ENCODE assay signal across 28 cellular contexts in genomic region chr11:12470236-12470635, GRCh38.
DNase-seq lines count a peak whose midpoint lies in the region; ATAC-seq and TF ChIP-seq lines count a peak whose summit lies in the region.
"Had no signal": no experiment of that assay in that cellular context is flagged by ENCODE, and none has a peak within 500 bp of the region (broad histone marks: within the 10 kb centered on the region; RNA-seq: fewer than 3 reads in every experiment).

No MANE protein-coding gene starts in this region.

- H3K4me3 ChIP-seq in left ventricle myocardium inferior: no peak overlapping the region
- H3K4me3 ChIP-seq in prostate gland: no peak overlapping the region
- H3K4me3 ChIP-seq in tibial artery: no peak overlapping the region
- H3K4me3 ChIP-seq in osteoblast (ENCODE audit: insufficient read depth, low read length): no peak overlapping the region
- H3K4me3 ChIP-seq: GM12878, HAP-1, PC-9 had no signal

- WGBS in prostate gland: 83% methylated on average over 2 of the region's 2 CpGs

- intact Hi-C loops in left ventricle myocardium inferior (cut with micrococcal nuclease): no loop called here
- intact Hi-C loops in left ventricle myocardium superior (cut with micrococcal nuclease): no loop called here
- intact Hi-C loops in prostate gland (cut with DNase I): no loop called here
- intact Hi-C loops in tibial artery (cut with DNase I; ENCODE audit: low total_unique reads): no loop called here

- H3K36me3 ChIP-seq in left ventricle myocardium inferior (peaks cover 15% of the 10 kb centered on the region), prostate gland (no peaks in the 10 kb centered on the region), tibial artery (peaks cover 12 to 17% (median 15%) of the 10 kb centered on the region in 3 donors), osteoblast (ENCODE audit: insufficient read depth, low read length) (peaks cover 17% of the 10 kb centered on the region)
- H3K36me3 ChIP-seq: HAP-1 had no signal

- peak overlapping the region; percentile 51 for H3K27ac ChIP-seq in left ventricle myocardium inferior (replicated peaks)
- H3K27ac ChIP-seq in prostate gland: peak overlapping the region; percentile 22 to 50
- H3K27ac ChIP-seq in tibial artery: peak overlapping the region; percentile 8 to 70
- H3K27ac ChIP-seq in osteoblast (ENCODE audit: low read depth, low read length): no peak overlapping the region
- H3K27ac ChIP-seq: 22Rv1, C4-2B, PC-9 had no signal

- DNase-seq in left ventricle myocardium inferior (no peak), left ventricle myocardium superior (no peak), prostate gland (ENCODE audit: low spot score) (no peak), tibial artery (no peak), osteoblast (ENCODE audit: insufficient read length, low spot score, missing footprints) (no peak), OCI-M1 (lab: John Stamatoyannopoulos, UW) (no peak)
- DNase-seq: Caco-2; CD8-positive, alpha-beta T cell; EL; GDM1; GOT3; HFFc6; KBM-7; MV-4-11; NCI-H1105; NCI-H146; NCI-H1930; NCI-H2107; NCI-H446; NCI-H524 treated with DMSO at 0.1 percent for 48 hours; NCI-H82; NK-92 treated with Interleukin-12 subunit alpha and Interleukin-12 subunit beta, amount 100 ng/mL, for 24 hours; PC-9 had no signal

- peaks cover 54% of the 10 kb centered on the region for H4K20me1 ChIP-seq in osteoblast (ENCODE audit: insufficient read depth, low read length)

- H3K27me3 ChIP-seq in left ventricle myocardium inferior (ENCODE audit: low read depth) (no peaks in the 10 kb centered on the region), prostate gland (replicated peaks; ENCODE audit: insufficient read depth) (no peaks in the 10 kb centered on the region), tibial artery (no peaks in the 10 kb centered on the region), osteoblast (ENCODE audit: insufficient read depth, low read length) (no peaks in the 10 kb centered on the region)

- TF ChIP-seq CTCF in left ventricle myocardium inferior (IDR thresholded peaks at IDR 0.05; ENCODE audit: borderline replicate concordance): no peak
- TF ChIP-seq CTCF in prostate gland (IDR thresholded peaks at IDR 0.05): no peak
- TF ChIP-seq CTCF in tibial artery (IDR thresholded peaks at IDR 0.05): no peak
- no peak for TF ChIP-seq CTCF in osteoblast (IDR thresholded peaks at IDR 0.05; ENCODE audit: extremely low read depth, low read depth, low read length)

- peaks cover 91% of the 10 kb centered on the region for H3K79me2 ChIP-seq in osteoblast (ENCODE audit: insufficient read depth, low read length)

- no peak for ATAC-seq in left ventricle myocardium superior
- ATAC-seq in GM19328 (IDR thresholded peaks at IDR 0.05; ENCODE audit: unreplicated experiment): no peak
- ATAC-seq: CD8-positive, alpha-beta T cell; GM12878 had no signal

- H3K9me3 ChIP-seq in left ventricle myocardium inferior (replicated peaks) (peaks cover 2% of the 10 kb centered on the region), prostate gland (no peaks in the 10 kb centered on the region), tibial artery (no peaks in the 10 kb centered on the region), osteoblast (ENCODE audit: low read depth, low read length) (no peaks in the 10 kb centered on the region)
- H3K9me3 ChIP-seq: Caco-2, HAP-1 had no signal

- H2AFZ ChIP-seq in osteoblast (ENCODE audit: low read length): no peak overlapping the region
- H2AFZ ChIP-seq: PC-9 had no signal

- no peak for TF ChIP-seq POLR2A in prostate gland (IDR thresholded peaks at IDR 0.05)

- H3K4me2 ChIP-seq in osteoblast (ENCODE audit: insufficient read depth, low read length): no peak overlapping the region
- H3K4me2 ChIP-seq: PC-9 had no signal

- peaks cover 58% of the 10 kb centered on the region for H3K4me1 ChIP-seq in left ventricle myocardium inferior
- H3K4me1 ChIP-seq in prostate gland (replicated peaks): no peaks in the 10 kb centered on the region
- H3K4me1 ChIP-seq in tibial artery: peaks cover 0 to 58% (median 42%) of the 10 kb centered on the region in 4 donors
- H3K4me1 ChIP-seq in osteoblast (ENCODE audit: insufficient read depth, low read length): peaks cover 9% of the 10 kb centered on the region
- H3K4me1 ChIP-seq: Caco-2 had no signal
